15 cellular contexts compared by ENCODE assay signal in the genomic region with DNA sequence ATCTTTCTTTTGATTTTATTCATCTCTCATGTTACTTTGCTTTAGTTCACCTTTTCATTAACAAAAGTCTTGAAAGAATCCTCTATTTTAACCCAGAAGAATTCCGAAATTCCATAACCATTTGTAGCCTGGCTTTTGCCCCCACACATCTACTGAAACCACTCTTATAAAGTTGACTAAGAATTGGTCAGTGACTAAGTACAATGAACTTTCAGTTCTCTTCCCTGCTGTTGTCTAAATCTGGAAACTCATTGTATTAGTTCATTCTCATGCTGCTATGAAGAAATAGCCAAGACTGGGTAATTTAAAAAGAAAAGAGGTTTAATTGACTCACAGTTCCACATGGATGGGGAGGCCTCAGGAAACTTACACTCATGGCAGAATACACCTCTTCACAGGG. TPM values are rescaled to one million over a fixed set of nuclear protein-coding genes. Genes with fewer than 3 reads are reported as not detected.
DNase-seq lines count a peak whose midpoint lies in the region; ATAC-seq, FAIRE-seq and TF ChIP-seq lines count a peak whose summit lies in the region.
"Had no signal": no experiment of that assay in that cellular context is flagged by ENCODE, and none has a peak within 500 bp of the region (broad histone marks: within the 10 kb centered on the region; RNA-seq: fewer than 3 reads in every experiment).

No MANE protein-coding gene starts in this region.

- H3K9me3 Mint-ChIP-seq in MCF 10A (ENCODE audit: unreplicated experiment), result peaks cover 7% of the 10 kb centered on the region
- H3K9me3 Mint-ChIP-seq: mesothelial cell of epicardium had no signal

- no peaks in the 10 kb centered on the region for H3K36me3 Mint-ChIP-seq in MCF 10A (ENCODE audit: insufficient read depth, unreplicated experiment)
- H3K36me3 Mint-ChIP-seq: mesothelial cell of epicardium had no signal

- H3K4me3 ChIP-seq in breast epithelium (no peak overlapping the region), fibroblast of mammary gland (ENCODE audit: control insufficient read depth, low read depth, low read length) (no peak overlapping the region)
- H3K4me3 ChIP-seq: transverse colon had no signal

- H3K27ac ChIP-seq in breast epithelium, result no peak overlapping the region
- H3K27ac ChIP-seq: parathyroid adenoma, transverse colon had no signal

- H3K4me1 ChIP-seq in breast epithelium, result no peaks in the 10 kb centered on the region
- H3K4me1 ChIP-seq: parathyroid adenoma, transverse colon had no signal

- POLR2A ChIA-PET in MCF 10A (lab: Yijun Ruan, JAX), result no interaction called here

- DNase-seq in MCF 10A (ENCODE audit: unreplicated experiment) (peak; percentile 6), breast epithelium (ENCODE audit: low spot score in 2 of 2) (no peak), RCC 7860 (ENCODE audit: low spot score) (peak; percentile 44), fibroblast of mammary gland (ENCODE audit: low read depth) (peak; percentile 70), left lobe of liver (ENCODE audit: low spot score) (no peak), superior temporal gyrus (ENCODE audit: extremely low spot score) (no peak), SW 1271 (lab: John Stamatoyannopoulos, UW) (no peak), sciatic nerve (ENCODE audit: low spot score) (no peak)
- DNase-seq: activated CD4-positive, alpha-beta T cell treated with anti-CD3 and anti-CD28 coated beads for 4 hours; DMS53; KBM-7; NCI-H2029 treated with DMSO at 0.1 percent for 48 hours; transverse colon had no signal

- BruUV-seq in MCF 10A (replicated peaks; lab: Mats Ljungman, UMichigan), result no TSS peak

- H3K4me3 Mint-ChIP-seq in MCF 10A (ENCODE audit: unreplicated experiment), result no peak overlapping the region
- H3K4me3 Mint-ChIP-seq: mesothelial cell of epicardium had no signal

- H3K36me3 ChIP-seq in breast epithelium, result no peaks in the 10 kb centered on the region
- H3K36me3 ChIP-seq: transverse colon had no signal

- H3K27me3 Mint-ChIP-seq in MCF 10A (ENCODE audit: insufficient read depth, unreplicated experiment), result no peaks in the 10 kb centered on the region

- H3K4me1 Mint-ChIP-seq in MCF 10A (ENCODE audit: insufficient read depth, unreplicated experiment), result peaks cover 6% of the 10 kb centered on the region
- H3K4me1 Mint-ChIP-seq: mesothelial cell of epicardium had no signal

- CTCF ChIA-PET in MCF 10A (lab: Yijun Ruan, JAX), result interaction anchor here (0.5 kb wide), 1 partner anchor 68 kb away, joined by 3 read pairs; no protein-coding TSS in a partner anchor

- H3K27ac Mint-ChIP-seq in MCF 10A (ENCODE audit: low read depth, unreplicated experiment), result no peak overlapping the region
- H3K27ac Mint-ChIP-seq: mesothelial cell of epicardium had no signal

- intact Hi-C loops in MCF 10A (cut with micrococcal nuclease), result no loop called here
- intact Hi-C loops in breast epithelium (cut with DNase I; ENCODE audit: low total_unique reads), result no loop called here
- intact Hi-C loops in sciatic nerve (cut with DNase I), result no loop called here

- no peaks in the 10 kb centered on the region for H3K9me3 ChIP-seq in breast epithelium
- H3K9me3 ChIP-seq: transverse colon had no signal

- no peak for FAIRE-seq in RCC 7860 (lab: Jason Lieb, UNC)

- ATAC-seq in left lobe of liver, result no peak
- ATAC-seq in sciatic nerve, result no peak

- TF ChIP-seq POLR2A in breast epithelium (IDR thresholded peaks at IDR 0.05), result no peak

- no peak for TF ChIP-seq CTCF in MCF 10A (IDR thresholded peaks at IDR 0.05; ENCODE audit: unreplicated experiment)
- no peak for TF ChIP-seq CTCF in breast epithelium (IDR thresholded peaks at IDR 0.05)
- TF ChIP-seq CTCF in fibroblast of mammary gland (conservative IDR thresholded peaks at IDR 0.05; ENCODE audit: control insufficient read depth, insufficient read depth, low read depth, low read length), result no peak

- H3K27me3 ChIP-seq in breast epithelium, result no peaks in the 10 kb centered on the region
- H3K27me3 ChIP-seq: transverse colon had no signal

RNA-seq across cellular contexts. Expression of gene PNPT1, which starts 49.9 kb away (rescaled TPM):
- total RNA-seq in MCF 10A (2022) (45.4 and 56.8 TPM in 2 replicates), breast epithelium (10 to 100 TPM; 11.5 to 24.9 (median 21.8) TPM), left lobe of liver (10.0 TPM), sciatic nerve (21.9 TPM)

Comparison
In these comparisons a context has a peak if more than half of its experiments do, and no peak if none do; other contexts are left out.
1. DNase-seq: peak in MCF 10A (single experiment), RCC 7860 (single experiment) and fibroblast of mammary gland (single experiment); none in breast epithelium (0 of 2), left lobe of liver (single experiment), superior temporal gyrus (single experiment), SW 1271 (0 of 2) and sciatic nerve (single experiment).